11 cellular contexts compared by ENCODE assay signal in genomic region chr10:79239275-79239779, GRCh38.
DNase-seq lines count a peak whose midpoint lies in the region; ATAC-seq lines count a peak whose summit lies in the region.
"Had no signal": no experiment of that assay in that cellular context is flagged by ENCODE, and none has a peak within 500 bp of the region (broad histone marks: within the 10 kb centered on the region; RNA-seq: fewer than 3 reads in every experiment).

No MANE protein-coding gene starts in this region.

- H3K36me3 ChIP-seq in iPS-15b (ENCODE audit: control insufficient read depth, insufficient read depth, low read length) (no peaks in the 10 kb centered on the region), skeletal muscle tissue (ENCODE audit: control insufficient read depth in 3 of 3, insufficient read depth in 3 of 3, low read length in 3 of 3) (peaks cover 0 to 7% (median 0%) of the 10 kb centered on the region in 3 donors)

- H3K27ac Mint-ChIP-seq in activated naive CD4-positive, alpha-beta T cell treated with anti-CD3 and anti-CD28 coated beads, Interleukin-2, amount 10 ng/mL, durations not matched to agents 7 days and 5 days, result no peak overlapping the region
- H3K27ac Mint-ChIP-seq: activated naive CD8-positive, alpha-beta T cell treated with anti-CD3 and anti-CD28 coated beads, Interleukin-2, amount 10 ng/mL, durations not matched to agents 7 days and 5 days had no signal

- peaks cover 30% of the 10 kb centered on the region for H3K4me1 Mint-ChIP-seq in activated naive CD4-positive, alpha-beta T cell treated with anti-CD3 and anti-CD28 coated beads, Interleukin-2, amount 10 ng/mL, durations not matched to agents 7 days and 5 days

- H3K9ac ChIP-seq in iPS-15b (ENCODE audit: low read depth, low read length) (no peak overlapping the region), skeletal muscle tissue (ENCODE audit: low read depth in 1 of 3, low read length in 3 of 3) (no peak overlapping the region)

- H3K4me1 ChIP-seq in iPS-15b (ENCODE audit: control insufficient read depth, insufficient read depth, low read length) (peaks cover 49% of the 10 kb centered on the region), skeletal muscle tissue (ENCODE audit: control insufficient read depth in 3 of 3, insufficient read depth in 3 of 3, low read length in 3 of 3) (peaks cover 57 to 59% (median 57%) of the 10 kb centered on the region in 3 donors)

- no peaks in the 10 kb centered on the region for H3K9me3 Mint-ChIP-seq in activated naive CD4-positive, alpha-beta T cell treated with anti-CD3 and anti-CD28 coated beads, Interleukin-2, amount 10 ng/mL, durations not matched to agents 7 days and 5 days
- H3K9me3 Mint-ChIP-seq: activated naive CD8-positive, alpha-beta T cell treated with anti-CD3 and anti-CD28 coated beads, Interleukin-2, amount 10 ng/mL, durations not matched to agents 7 days and 5 days had no signal

- H3K9me3 ChIP-seq in iPS-15b (ENCODE audit: control insufficient read depth, insufficient read depth, low read length) (no peaks in the 10 kb centered on the region), skeletal muscle tissue (ENCODE audit: control insufficient read depth in 3 of 3, low read length in 3 of 3) (no peaks in the 10 kb centered on the region)

- DNase-seq in HK-2 (ENCODE audit: unreplicated experiment) (peak; percentile 84), amygdala (lab: John Stamatoyannopoulos, UW) (peak in 33 of 56 donors; percentile 14 to 80 (median 50)), NCI-H2171 treated with DMSO at 0.1 percent for 48 hours (lab: John Stamatoyannopoulos, UW) (no peak), occipital lobe (lab: John Stamatoyannopoulos, UW) (no peak)
- no peak for DNase-seq in activated naive CD4-positive, alpha-beta T cell treated with anti-CD3 and anti-CD28 coated beads, Interleukin-2, amount 10 ng/mL, durations not matched to agents 7 days and 5 days
- DNase-seq: activated naive CD8-positive, alpha-beta T cell treated with anti-CD3 and anti-CD28 coated beads, Interleukin-2, amount 10 ng/mL, durations not matched to agents 7 days and 5 days; NCI-H446; stimulated activated CD4-positive, alpha-beta T cell treated with anti-CD3 and anti-CD28 coated beads, Interleukin-12 subunit alpha, Interleukin-12 subunit beta, amount 100 ng/mL, for 4 hours had no signal

- H3K36me3 Mint-ChIP-seq in activated naive CD4-positive, alpha-beta T cell treated with anti-CD3 and anti-CD28 coated beads, Interleukin-2, amount 10 ng/mL, durations not matched to agents 7 days and 5 days, result peaks cover 2% of the 10 kb centered on the region
- H3K36me3 Mint-ChIP-seq: activated naive CD8-positive, alpha-beta T cell treated with anti-CD3 and anti-CD28 coated beads, Interleukin-2, amount 10 ng/mL, durations not matched to agents 7 days and 5 days had no signal

- H3K4me3 ChIP-seq in iPS-15b (ENCODE audit: low read depth, low read length), result peak overlapping the region; percentile 15
- H3K4me3 ChIP-seq in skeletal muscle tissue (ENCODE audit: low read length in 3 of 3), result no peak overlapping the region

- CTCF ChIA-PET in activated naive CD4-positive, alpha-beta T cell treated with anti-CD3 and anti-CD28 coated beads, Interleukin-2, amount 10 ng/mL, durations not matched to agents 7 days and 5 days (lab: Charles Lee), result no interaction called here

- H3K4me3 Mint-ChIP-seq in activated naive CD4-positive, alpha-beta T cell treated with anti-CD3 and anti-CD28 coated beads, Interleukin-2, amount 10 ng/mL, durations not matched to agents 7 days and 5 days, result no peak overlapping the region
- H3K4me3 Mint-ChIP-seq: activated naive CD8-positive, alpha-beta T cell treated with anti-CD3 and anti-CD28 coated beads, Interleukin-2, amount 10 ng/mL, durations not matched to agents 7 days and 5 days had no signal

- peaks cover 14% of the 10 kb centered on the region for H3K27me3 Mint-ChIP-seq in activated naive CD4-positive, alpha-beta T cell treated with anti-CD3 and anti-CD28 coated beads, Interleukin-2, amount 10 ng/mL, durations not matched to agents 7 days and 5 days
- H3K27me3 Mint-ChIP-seq: activated naive CD8-positive, alpha-beta T cell treated with anti-CD3 and anti-CD28 coated beads, Interleukin-2, amount 10 ng/mL, durations not matched to agents 7 days and 5 days had no signal

- H3K27ac ChIP-seq in skeletal muscle tissue (ENCODE audit: low read depth, low read length), result peak overlapping the region; percentile 42

- ATAC-seq in GM19463 (IDR thresholded peaks at IDR 0.05; ENCODE audit: unreplicated experiment), result no peak

- H3K27me3 ChIP-seq in iPS-15b (ENCODE audit: control insufficient read depth, insufficient read depth, low read length) (peaks cover 37% of the 10 kb centered on the region), skeletal muscle tissue (ENCODE audit: control insufficient read depth in 3 of 3, insufficient read depth in 3 of 3, low read length in 3 of 3) (no peaks in the 10 kb centered on the region)

Comparison
In these comparisons a context has a peak if more than half of its experiments do, and no peak if none do; other contexts are left out.
1. DNase-seq: peak in HK-2 (single experiment) and amygdala (33 of 56); none in activated naive CD4-positive, alpha-beta T cell treated with anti-CD3 and anti-CD28 coated beads, Interleukin-2, amount 10 ng/mL, durations not matched to agents 7 days and 5 days (single experiment), NCI-H2171 treated with DMSO at 0.1 percent for 48 hours (single experiment) and occipital lobe (single experiment).